In the genomic region with DNA sequence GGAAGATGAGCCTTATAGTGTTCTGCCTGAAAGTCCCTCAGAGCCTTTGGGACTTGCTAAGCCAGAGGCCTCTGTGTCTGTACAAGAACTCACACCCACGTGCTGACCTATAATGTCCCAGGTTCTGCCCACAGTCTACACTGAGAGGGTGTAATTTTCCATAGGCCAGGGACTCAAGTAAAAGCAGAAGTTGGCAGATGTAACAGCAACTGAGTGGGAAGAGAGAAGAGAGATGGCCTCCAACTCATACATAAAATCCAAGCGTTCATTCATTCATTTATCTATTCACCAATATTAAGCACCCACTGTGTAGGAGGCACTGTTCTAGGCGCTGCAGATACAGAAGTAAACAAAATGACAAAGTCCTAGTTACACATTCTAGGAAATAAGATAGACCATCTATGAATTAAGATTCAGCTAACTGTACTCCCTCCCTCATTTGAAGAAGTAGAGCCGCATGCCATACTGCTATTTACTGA, we compare ENCODE assay signal across 8 cellular contexts. TPM values are rescaled to one million over a fixed set of nuclear protein-coding genes. Genes with fewer than 3 reads are reported as not detected.
DNase-seq lines count a peak whose midpoint lies in the region; ATAC-seq lines count a peak whose summit lies in the region.

No MANE protein-coding gene starts in this region.

- no peaks in the 10 kb centered on the region for H3K36me3 Mint-ChIP-seq in CD4-positive, alpha-beta memory T cell
- peaks cover 0 to 15% of the 10 kb centered on the region in 2 donors for H3K36me3 Mint-ChIP-seq in activated naive CD4-positive, alpha-beta T cell treated with anti-CD3 and anti-CD28 coated beads, Interleukin-2, amount 50 U/mL, for 72 hours

- peak overlapping the region; percentile 32 for H3K27ac ChIP-seq in CD4-positive, alpha-beta memory T cell (ENCODE audit: low read depth, low read length)

- peaks cover 0 to 2% (median 0%) of the 10 kb centered on the region in 8 donors for H3K9me3 Mint-ChIP-seq in CD4-positive, alpha-beta memory T cell
- peaks cover 0 to 14% of the 10 kb centered on the region in 2 donors for H3K9me3 Mint-ChIP-seq in activated naive CD4-positive, alpha-beta T cell treated with anti-CD3 and anti-CD28 coated beads, Interleukin-2, amount 50 U/mL, for 72 hours

- no peaks in the 10 kb centered on the region for H3K36me3 ChIP-seq in CD4-positive, alpha-beta memory T cell (ENCODE audit: insufficient read depth, low read length)

- POLR2A ChIA-PET in CD4-positive, alpha-beta memory T cell (lab: Charles Lee; ENCODE audit: partially characterized antibody): interaction anchor here (0.9 to 2.5 kb wide), 12 partner anchors 8 to 434 kb away, joined by 3 to 32 read pairs (median 6); a partner anchor contains a TSS

- peaks cover 19 to 65% (median 29%) of the 10 kb centered on the region in 4 donors for H3K4me1 Mint-ChIP-seq in CD4-positive, alpha-beta memory T cell

- CTCF ChIA-PET in CD4-positive, alpha-beta memory T cell (lab: Charles Lee; ENCODE audit: partially characterized antibody): interaction anchor here (1.0 to 1.6 kb wide), 5 partner anchors 8 to 49 kb away, joined by 4 to 8 read pairs (median 5); no protein-coding TSS in a partner anchor

- peak overlapping the region in 7 of 8 donors; percentile 19 to 77 (median 61) for H3K4me3 Mint-ChIP-seq in CD4-positive, alpha-beta memory T cell

- no peaks in the 10 kb centered on the region for H3K27me3 ChIP-seq in CD4-positive, alpha-beta memory T cell (ENCODE audit: insufficient read depth, low read length)

- intact Hi-C loops in CD4-positive, alpha-beta memory T cell (cut with micrococcal nuclease): loop anchor here (1.0 to 5.0 kb wide), 3 partner anchors 9 to 78 kb away; a partner anchor contains a TSS

- ATAC-seq in GM21390 (IDR thresholded peaks at IDR 0.05; ENCODE audit: unreplicated experiment): peak; percentile 18
- peak; percentile 4 for ATAC-seq in HG03571 (IDR thresholded peaks at IDR 0.05; ENCODE audit: unreplicated experiment)
- ATAC-seq in activated naive CD4-positive, alpha-beta T cell treated with anti-CD3 and anti-CD28 coated beads, Interleukin-2, amount 50 U/mL, for 72 hours: peak; percentile 65 to 72

- DNase-seq in CD4-positive, alpha-beta memory T cell: no peak
- DNase-seq in activated naive CD4-positive, alpha-beta T cell treated with anti-CD3 and anti-CD28 coated beads, Interleukin-2, amount 50 U/mL, for 72 hours (ENCODE audit: low spot score in 2 of 2): peak in 1 of 2 donors; percentile 33
- no peak for DNase-seq in ureter (ENCODE audit: low spot score)
- DNase-seq in NCI-H69 (lab: John Stamatoyannopoulos, UW): no peak
- no peak for DNase-seq in NCI-H524 treated with DMSO at 0.1 percent for 48 hours (lab: John Stamatoyannopoulos, UW)
- no peak for DNase-seq in T1000 (lab: John Stamatoyannopoulos, UW)

- H3K9me3 ChIP-seq in CD4-positive, alpha-beta memory T cell (ENCODE audit: control insufficient read depth in 1 of 2, low read length in 2 of 2): no peaks in the 10 kb centered on the region

- no peak overlapping the region for H3K4me3 ChIP-seq in CD4-positive, alpha-beta memory T cell (ENCODE audit: low read length in 2 of 2)

- no peaks in the 10 kb centered on the region for H3K27me3 Mint-ChIP-seq in CD4-positive, alpha-beta memory T cell

- H3K4me1 ChIP-seq in CD4-positive, alpha-beta memory T cell (ENCODE audit: insufficient read depth, low read length): peaks cover 39% of the 10 kb centered on the region

- peak overlapping the region; percentile 14 to 90 (median 75) for H3K27ac Mint-ChIP-seq in CD4-positive, alpha-beta memory T cell
- peak overlapping the region; percentile 90 to 97 for H3K27ac Mint-ChIP-seq in activated naive CD4-positive, alpha-beta T cell treated with anti-CD3 and anti-CD28 coated beads, Interleukin-2, amount 50 U/mL, for 72 hours

RNA-seq across cellular contexts. Expression of a gene that starts 41.7 kb away (rescaled TPM):
- 10 to 100 TPM; 27.0 to 29.4 TPM for total RNA-seq in CD4-positive, alpha-beta memory T cell
- 10 to 100 TPM; 11.7 to 13.0 TPM for polyA plus RNA-seq in CD4-positive, alpha-beta memory T cell
- 10 to 100 TPM; 20.7 to 38.3 TPM for total RNA-seq in activated naive CD4-positive, alpha-beta T cell treated with anti-CD3 and anti-CD28 coated beads, Interleukin-2, amount 50 U/mL, for 72 hours
- total RNA-seq in ureter: 24.7 TPM

Comparison
In these comparisons a context has a peak if more than half of its experiments do, and no peak if none do; other contexts are left out.
1. ATAC-seq: peak in every context shown above with its lines; median percentile 68 in activated naive CD4-positive, alpha-beta T cell treated with anti-CD3 and anti-CD28 coated beads, Interleukin-2, amount 50 U/mL, for 72 hours; 18 in GM21390; 4 in HG03571.